Comparison of ENCODE assay signal across 16 cellular contexts in the genomic region with DNA sequence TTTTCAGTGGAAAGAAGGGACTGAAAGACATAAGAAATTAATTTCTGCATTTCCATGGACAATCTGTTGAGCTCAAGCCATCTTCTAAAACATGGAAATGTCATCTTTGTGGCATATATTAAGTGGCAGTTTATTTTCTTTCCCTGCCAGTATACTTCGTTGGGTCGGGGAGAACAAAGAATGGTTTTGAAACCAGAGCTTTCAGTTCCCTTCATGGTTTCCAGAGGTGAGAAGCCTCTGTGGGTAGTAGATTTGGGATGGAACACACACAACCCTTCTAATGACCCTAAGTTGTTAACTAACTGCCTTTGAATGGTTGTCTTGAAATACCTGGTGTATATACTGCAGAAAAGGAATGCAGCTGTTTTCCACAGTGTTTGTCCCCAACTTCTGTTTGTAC.
"Had no signal": no experiment of that assay in that cellular context is flagged by ENCODE, and none has a peak within 500 bp of the region (broad histone marks: within the 10 kb centered on the region; RNA-seq: fewer than 3 reads in every experiment).

No MANE protein-coding gene starts in this region.

- H3K9me3 Mint-ChIP-seq: activated naive CD4-positive, alpha-beta T cell treated with anti-CD3 and anti-CD28 coated beads, Interleukin-2, amount 10 ng/mL, durations not matched to agents 7 days and 5 days; activated T-helper 1 cell treated with anti-CD3 and anti-CD28 coated beads, Interleukin-12 subunit alpha, Interleukin-12 subunit beta, Interleukin-2, Interleukin-4 antibody, amounts not matched to agents 30 ng/mL and 10 ng/mL and 1 ng/mL, durations not matched to agents 14 hours and 24 hours and 36 hours; nephron progenitor cell had no signal

- DNase-seq: activated CD4-positive, alpha-beta T cell treated with anti-CD3 and anti-CD28 coated beads, Interleukin-2, amount 50 U/mL, for 1 hour; activated naive CD4-positive, alpha-beta T cell treated with anti-CD3 and anti-CD28 coated beads, Interleukin-2, amount 10 ng/mL, durations not matched to agents 7 days and 5 days; anterior cingulate cortex; esophagus squamous epithelium; foreskin fibroblast; left colon; mammary epithelial cell; nephron progenitor cell; psoas muscle; spleen; stimulated activated CD4-positive, alpha-beta T cell treated with anti-CD3 and anti-CD28 coated beads, Interleukin-1b, Interleukin-23, amount 100 ng/mL, for 48 hours; stimulated activated naive CD4-positive, alpha-beta T cell treated with Interleukin-2 at 50 U/mL for 16 hours; T-helper 9 cell; upper lobe of right lung had no signal

- H3K4me1 Mint-ChIP-seq: nephron progenitor cell had no signal

- H3K27ac Mint-ChIP-seq: activated naive CD4-positive, alpha-beta T cell treated with anti-CD3 and anti-CD28 coated beads, Interleukin-2, amount 10 ng/mL, durations not matched to agents 7 days and 5 days had no signal

- H3K27me3 Mint-ChIP-seq: activated naive CD4-positive, alpha-beta T cell treated with anti-CD3 and anti-CD28 coated beads, Interleukin-2, amount 10 ng/mL, durations not matched to agents 7 days and 5 days had no signal

- H3K4me3 Mint-ChIP-seq: activated naive CD4-positive, alpha-beta T cell treated with anti-CD3 and anti-CD28 coated beads, Interleukin-2, amount 10 ng/mL, durations not matched to agents 7 days and 5 days; activated T-helper 1 cell treated with anti-CD3 and anti-CD28 coated beads, Interleukin-12 subunit alpha, Interleukin-12 subunit beta, Interleukin-2, Interleukin-4 antibody, amounts not matched to agents 30 ng/mL and 10 ng/mL and 1 ng/mL, durations not matched to agents 14 hours and 24 hours and 36 hours; nephron progenitor cell had no signal

- ATAC-seq: left colon, psoas muscle, sciatic nerve, upper lobe of right lung had no signal
